ENCODE assay signal across 1 cellular context in the genomic region with DNA sequence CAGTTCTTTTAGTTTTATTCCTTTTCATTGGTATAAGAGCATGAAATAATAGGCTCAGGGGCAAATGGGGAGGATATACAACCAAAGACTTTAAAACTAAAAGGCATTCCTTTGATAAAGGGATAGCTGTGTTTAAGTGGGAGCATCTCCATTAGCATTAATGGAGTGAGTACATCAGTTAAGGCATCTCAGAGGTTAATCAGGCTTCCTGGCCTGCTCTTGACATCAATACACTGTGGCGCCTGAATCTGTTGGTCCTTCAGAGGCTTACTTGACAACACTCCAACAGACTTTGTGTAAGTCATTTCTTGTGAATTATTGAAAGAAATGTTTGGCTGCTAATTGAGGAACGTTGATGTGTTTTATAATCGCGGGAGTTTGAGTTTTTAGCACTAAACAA.
TF ChIP-seq lines count a peak whose summit lies in the region.

No MANE protein-coding gene starts in this region.

TF ChIP-seq in H1, 55 proteins besides CTCF, POLR2A, EP300 and RAD21 (continued from another document):
- no peak for TF ChIP-seq ASH2L (IDR thresholded peaks at IDR 0.05; ENCODE audit: low read length)
- no peak for TF ChIP-seq EGR1 (IDR thresholded peaks at IDR 0.05; ENCODE audit: borderline replicate concordance, low read depth, low read length)
- no peak for TF ChIP-seq KDM4A (IDR thresholded peaks at IDR 0.05; ENCODE audit: low read depth, low read length, severe bottlenecking)
- TF ChIP-seq SIN3A (conservative IDR thresholded peaks at IDR 0.05 in 1 of 2, IDR thresholded peaks at IDR 0.05 in 1 of 2; ENCODE audit: low read depth in 1 of 2, low read length in 2 of 2): no peak
- no peak for TF ChIP-seq CEBPB (IDR thresholded peaks at IDR 0.05; ENCODE audit: low read depth, low read length)
